26 cellular contexts compared by ENCODE assay signal in genomic region chr10:80568306-80568705, GRCh38. TPM values are rescaled to one million over a fixed set of nuclear protein-coding genes. Genes with fewer than 3 reads are reported as not detected.
DNase-seq lines count a peak whose midpoint lies in the region; ATAC-seq and TF ChIP-seq lines count a peak whose summit lies in the region.
"Had no signal": no experiment of that assay in that cellular context is flagged by ENCODE, and none has a peak within 500 bp of the region (broad histone marks: within the 10 kb centered on the region; RNA-seq: fewer than 3 reads in every experiment).

No MANE protein-coding gene starts in this region.

- H3K4me1 ChIP-seq in BLaER1 treated with 17β-estradiol and CSF1 and Interleukin-3, amounts not matched to agents 10 nM and 100 nM, result peaks cover 0 to 30% (median 15%) of the 10 kb centered on the region in 10 experiments; a peak in 16 of 20 replicates

- peaks cover under 1% of the 10 kb centered on the region for H3K4me1 Mint-ChIP-seq in type B pancreatic cell (ENCODE audit: unreplicated experiment)
- H3K4me1 Mint-ChIP-seq: CD14-positive monocyte; CD8-positive, alpha-beta memory T cell; H9 had no signal

- peaks cover 0 to 17% (median 0%) of the 10 kb centered on the region in 11 experiments; a peak in 6 of 22 replicates for H3K9me3 ChIP-seq in BLaER1 treated with 17β-estradiol and CSF1 and Interleukin-3, amounts not matched to agents 10 nM and 100 nM (replicated peaks in 1 of 11)
- H3K9me3 ChIP-seq: MG63 had no signal

- no peaks in the 10 kb centered on the region for H3K27me3 ChIP-seq in BLaER1 treated with 17β-estradiol and CSF1 and Interleukin-3, amounts not matched to agents 10 nM and 100 nM
- H3K27me3 ChIP-seq: MG63 had no signal

- H3K27me3 Mint-ChIP-seq in type B pancreatic cell, result peaks cover 11% of the 10 kb centered on the region

- H3K36me3 Mint-ChIP-seq in type B pancreatic cell, result no peaks in the 10 kb centered on the region
- H3K36me3 Mint-ChIP-seq: CD14-positive monocyte; CD8-positive, alpha-beta memory T cell had no signal

- no peak overlapping the region for H3K9ac ChIP-seq in BLaER1 treated with 17β-estradiol and CSF1 and Interleukin-3, amounts not matched to agents 10 nM and 100 nM

- TF ChIP-seq CTCF in type B pancreatic cell (conservative IDR thresholded peaks at IDR 0.05), result no peak

- H3K4me2 ChIP-seq in BLaER1 treated with 17β-estradiol and CSF1 and Interleukin-3, amounts not matched to agents 10 nM and 100 nM, result peak overlapping the region in 8 of 11 experiments; percentile 6 to 55 (median 42); a peak in 14 of 22 replicates

- H3K27ac Mint-ChIP-seq in type B pancreatic cell, result no peak overlapping the region
- H3K27ac Mint-ChIP-seq: CD14-positive monocyte, H9 had no signal

- H3K9me3 Mint-ChIP-seq in type B pancreatic cell, result no peaks in the 10 kb centered on the region
- H3K9me3 Mint-ChIP-seq: CD8-positive, alpha-beta memory T cell had no signal

- H3K36me3 ChIP-seq in BLaER1 treated with 17β-estradiol and CSF1 and Interleukin-3, amounts not matched to agents 10 nM and 100 nM, result peaks cover 0 to 59% (median 37%) of the 10 kb centered on the region in 11 experiments; a peak in 15 of 22 replicates
- H3K36me3 ChIP-seq: MG63 had no signal

- DNase-seq in mucosa of gallbladder (ENCODE audit: low spot score) (peak; percentile 8), type B pancreatic cell (ENCODE audit: extremely low spot score, unreplicated experiment) (peak; percentile 18), foreskin melanocyte (no peak), cerebellum (ENCODE audit: low spot score) (no peak)
- DNase-seq: CD8-positive, alpha-beta memory T cell; DMS 273 treated with DMSO at 0.1 percent for 48 hours; DMS79; EL; GDM1; H9; KG1; MG63; NCI-H1105 treated with DMSO at 0.1 percent for 48 hours; NCI-H146; NCI-H1930; NCI-H446 treated with DMSO at 0.1 percent for 48 hours; NCI-H526; NCI-H82; NK-92 treated with Interleukin-12 subunit alpha and Interleukin-12 subunit beta, amount 100 ng/mL, for 24 hours; PC-3 had no signal

- no peak overlapping the region for H3K27ac ChIP-seq in BLaER1 treated with 17β-estradiol and CSF1 and Interleukin-3, amounts not matched to agents 10 nM and 100 nM
- peak overlapping the region; percentile 35 for H3K27ac ChIP-seq in cingulate gyrus (ENCODE audit: low read depth, low read length)

- no peak overlapping the region for H3K4me3 Mint-ChIP-seq in type B pancreatic cell
- H3K4me3 Mint-ChIP-seq: CD14-positive monocyte; CD8-positive, alpha-beta memory T cell; H9 had no signal

- no peaks in the 10 kb centered on the region; a peak in 1 of 22 replicates for H4K20me1 ChIP-seq in BLaER1 treated with 17β-estradiol and CSF1 and Interleukin-3, amounts not matched to agents 10 nM and 100 nM

- H3K4me3 ChIP-seq in BLaER1 treated with 17β-estradiol and CSF1 and Interleukin-3, amounts not matched to agents 10 nM and 100 nM, result no peak overlapping the region
- H3K4me3 ChIP-seq: GM12878, MG63 had no signal

- ATAC-seq in HG02884 (IDR thresholded peaks at IDR 0.05; ENCODE audit: unreplicated experiment), result no peak
- ATAC-seq: GM12878, PC-3, SK-N-SH treated with all-trans-retinoic acid at 6 μM for 48 hours had no signal

RNA-seq across cellular contexts. Expression of gene SH2D4B, which starts 30.6 kb away (rescaled TPM):
- total RNA-seq in mucosa of gallbladder (not detected), type B pancreatic cell (ENCODE audit: low replicate concordance) (0.07 and 0.10 TPM in 2 replicates), cerebellum (0.36 TPM)
- total RNA-seq: PC-3 had no signal

Comparison
In these comparisons a context has a peak if more than half of its experiments do, and no peak if none do; other contexts are left out.
1. DNase-seq: peak in mucosa of gallbladder (single experiment) and type B pancreatic cell (single experiment); none in foreskin melanocyte (single experiment) and cerebellum (single experiment).